ENCODE assay signal across 20 cellular contexts in genomic region chr5:140040358-140040757, GRCh38. TPM values are rescaled to one million over a fixed set of nuclear protein-coding genes. Genes with fewer than 3 reads are reported as not detected.
DNase-seq lines count a peak whose midpoint lies in the region; ATAC-seq and TF ChIP-seq lines count a peak whose summit lies in the region.
"Had no signal": no experiment of that assay in that cellular context is flagged by ENCODE, and none has a peak within 500 bp of the region (broad histone marks: within the 10 kb centered on the region; RNA-seq: fewer than 3 reads in every experiment).

No MANE protein-coding gene starts in this region.

- H3K4me2 ChIP-seq in GM23338 (no peak overlapping the region), neural cell (ENCODE audit: low read length) (peak overlapping the region; percentile 36), hepatocyte (no peak overlapping the region)

- no peaks in the 10 kb centered on the region for H3K36me3 ChIP-seq in GM23338 (ENCODE audit: insufficient read depth)
- no peaks in the 10 kb centered on the region for H3K36me3 ChIP-seq in body of pancreas (replicated peaks in 1 of 2; ENCODE audit: insufficient read depth in 1 of 2, low read depth in 2 of 2)
- no peaks in the 10 kb centered on the region for H3K36me3 ChIP-seq in neural cell (ENCODE audit: insufficient read depth, low read length)
- H3K36me3 ChIP-seq in mucosa of descending colon (ENCODE audit: low read depth) = no peaks in the 10 kb centered on the region
- H3K36me3 ChIP-seq in hepatocyte (replicated peaks; ENCODE audit: insufficient read depth, low read depth) = no peaks in the 10 kb centered on the region
- H3K36me3 ChIP-seq: prostate gland, WERI-Rb-1 had no signal

- intact Hi-C loops in body of pancreas (cut with DNase I) (no loop called here), mucosa of descending colon (cut with DNase I, micrococcal nuclease) (no loop called here)
- intact Hi-C loops in activated T-helper 2 cell treated with anti-CD3 and anti-CD28 coated beads, Interferon-gamma antibody, Interleukin-2, Interleukin-4, amounts not matched to agents 10 μg/mL and 5 μg/mL and 100 μg/mL, durations not matched to agents 14 hours and 24 hours and 36 hours (cut with micrococcal nuclease) = no loop called here

- no peak for TF ChIP-seq CTCF in GM23338 (conservative IDR thresholded peaks at IDR 0.05; ENCODE audit: low read depth in 2 of 2)
- no peak for TF ChIP-seq CTCF in body of pancreas (IDR thresholded peaks at IDR 0.05)
- no peak for TF ChIP-seq CTCF in neural cell (IDR thresholded peaks at IDR 0.05; ENCODE audit: poor library complexity, severe bottlenecking)
- TF ChIP-seq CTCF in mucosa of descending colon (IDR thresholded peaks at IDR 0.05) = no peak
- TF ChIP-seq CTCF in hepatocyte (IDR thresholded peaks at IDR 0.05; ENCODE audit: poor library complexity) = no peak

- H3K9me3 ChIP-seq in body of pancreas = no peaks in the 10 kb centered on the region
- H3K9me3 ChIP-seq in neural cell (ENCODE audit: low read length) = no peaks in the 10 kb centered on the region
- H3K9me3 ChIP-seq in mucosa of descending colon = no peaks in the 10 kb centered on the region
- no peaks in the 10 kb centered on the region for H3K9me3 ChIP-seq in hepatocyte (ENCODE audit: low read depth)
- H3K9me3 ChIP-seq: prostate gland had no signal

- no peak for ATAC-seq in GM23338
- no peak for ATAC-seq in body of pancreas
- ATAC-seq in mucosa of descending colon = no peak
- ATAC-seq: foreskin keratinocyte, natural killer cell, Right ventricle myocardium inferior had no signal

- no peak for TF ChIP-seq EP300 in neural cell (conservative IDR thresholded peaks at IDR 0.05; ENCODE audit: poor library complexity, severe bottlenecking)

- peaks cover 4% of the 10 kb centered on the region; the same call in 1 of the 2 replicates for H4K20me1 ChIP-seq in GM23338 (replicated peaks; ENCODE audit: insufficient read depth)
- H4K20me1 ChIP-seq in neural cell (ENCODE audit: insufficient read depth) = no peaks in the 10 kb centered on the region
- H4K20me1 ChIP-seq in hepatocyte (ENCODE audit: insufficient read depth, poor library complexity, severe bottlenecking) = no peaks in the 10 kb centered on the region

- WGBS in body of pancreas, 2 donors = 39 to 50% methylated on average over 1 of the region's 1 CpG
- WGBS in hepatocyte (ENCODE audit: low lambda C conversion rate, missing lambda C conversion rate) = 43% methylated on average over 1 of the region's 1 CpG

- H3K4me3 ChIP-seq in GM23338 = no peak overlapping the region
- no peak overlapping the region for H3K4me3 ChIP-seq in body of pancreas
- H3K4me3 ChIP-seq in neural cell (ENCODE audit: low read length) = peak overlapping the region; percentile 89
- no peak overlapping the region for H3K4me3 ChIP-seq in mucosa of descending colon
- no peak overlapping the region for H3K4me3 ChIP-seq in hepatocyte
- H3K4me3 ChIP-seq: prostate gland had no signal

- H3K4me3 Mint-ChIP-seq in GM23338 = no peak overlapping the region
- no peak overlapping the region for H3K4me3 Mint-ChIP-seq in activated T-helper 2 cell treated with anti-CD3 and anti-CD28 coated beads, Interferon-gamma antibody, Interleukin-2, Interleukin-4, amounts not matched to agents 10 μg/mL and 5 μg/mL and 100 μg/mL, durations not matched to agents 14 hours and 24 hours and 36 hours (ENCODE audit: low read depth)

- H3K79me2 ChIP-seq in GM23338 (replicated peaks; ENCODE audit: insufficient read depth) (no peaks in the 10 kb centered on the region), neural cell (replicated peaks; ENCODE audit: insufficient read depth, low read length) (no peaks in the 10 kb centered on the region), hepatocyte (no peaks in the 10 kb centered on the region)

- H3K9me2 ChIP-seq in GM23338 (ENCODE audit: insufficient read depth) = no peaks in the 10 kb centered on the region
- no peaks in the 10 kb centered on the region for H3K9me2 ChIP-seq in neural cell (ENCODE audit: insufficient read depth, low read length)
- H3K9me2 ChIP-seq in hepatocyte (replicated peaks; ENCODE audit: insufficient read depth) = no peaks in the 10 kb centered on the region

- H3F3A ChIP-seq in GM23338 (replicated peaks; ENCODE audit: low read depth) = peaks cover 3% of the 10 kb centered on the region; the same call in 1 of the 2 replicates
- H3F3A ChIP-seq in neural cell (ENCODE audit: insufficient read depth, low read length, poor library complexity, severe bottlenecking) = no peaks in the 10 kb centered on the region

- no peak for TF ChIP-seq RAD21 in neural cell (conservative IDR thresholded peaks at IDR 0.05)

- peaks cover 97% of the 10 kb centered on the region for H3K27me3 ChIP-seq in GM23338 (ENCODE audit: insufficient read depth)
- H3K27me3 ChIP-seq in body of pancreas = no peaks in the 10 kb centered on the region
- H3K27me3 ChIP-seq in neural cell (ENCODE audit: insufficient read depth, low read depth, low read length) = peaks cover 49% of the 10 kb centered on the region
- H3K27me3 ChIP-seq in hepatocyte = peaks cover 77% of the 10 kb centered on the region

- no peaks in the 10 kb centered on the region; the same call in 2 of the 3 replicates for H3K9me3 Mint-ChIP-seq in GM23338
- no peaks in the 10 kb centered on the region for H3K9me3 Mint-ChIP-seq in activated T-helper 2 cell treated with anti-CD3 and anti-CD28 coated beads, Interferon-gamma antibody, Interleukin-2, Interleukin-4, amounts not matched to agents 10 μg/mL and 5 μg/mL and 100 μg/mL, durations not matched to agents 14 hours and 24 hours and 36 hours
- H3K9me3 Mint-ChIP-seq: HFFc6, natural killer cell had no signal

- no peak overlapping the region for H3K9ac ChIP-seq in neural cell (ENCODE audit: low read length)

- peaks cover 22% of the 10 kb centered on the region for H3K4me1 Mint-ChIP-seq in GM23338
- peaks cover 7% of the 10 kb centered on the region for H3K4me1 Mint-ChIP-seq in activated T-helper 2 cell treated with anti-CD3 and anti-CD28 coated beads, Interferon-gamma antibody, Interleukin-2, Interleukin-4, amounts not matched to agents 10 μg/mL and 5 μg/mL and 100 μg/mL, durations not matched to agents 14 hours and 24 hours and 36 hours (ENCODE audit: low read depth)

- peak; percentile 29 for DNase-seq in Ammon's horn (ENCODE audit: low spot score)
- no peak for DNase-seq in GM23338 (ENCODE audit: low spot score)
- DNase-seq in body of pancreas = no peak
- no peak for DNase-seq in mucosa of descending colon
- DNase-seq in activated CD4-positive, alpha-beta T cell treated with anti-CD3 and anti-CD28 coated beads, Interleukin-2, amount 50 U/mL, for 48 hours = no peak
- DNase-seq in hepatocyte (ENCODE audit: low spot score) = no peak
- no peak for DNase-seq in activated T-helper 2 cell treated with anti-CD3 and anti-CD28 coated beads, Interferon-gamma antibody, Interleukin-2, Interleukin-4, amounts not matched to agents 10 μg/mL and 5 μg/mL and 100 μg/mL, durations not matched to agents 14 hours and 24 hours and 36 hours (ENCODE audit: low spot score)
- DNase-seq: activated CD4-positive, alpha-beta T cell treated with anti-CD3 and anti-CD28 coated beads, Interleukin-2, amount 50 U/mL, for 4 hours; activated naive CD4-positive, alpha-beta T cell treated with Interleukin-2 at 50 U/mL for 16 hours; foreskin keratinocyte; HFFc6; natural killer cell; NCI-H2081 treated with DMSO at 0.1 percent for 48 hours; stimulated activated CD4-positive, alpha-beta T cell treated with anti-CD3 and anti-CD28 coated beads, Interleukin-12 subunit alpha, Interleukin-12 subunit beta, amount 100 ng/mL, for 4 hours; stimulated activated CD8-positive, alpha-beta memory T cell treated with anti-CD3 and anti-CD28 coated beads, Interleukin-4, amount 100 ng/mL, for 48 hours; WERI-Rb-1 had no signal

- H3K27ac ChIP-seq in GM23338 (ENCODE audit: low read depth) (no peak overlapping the region), body of pancreas (peak overlapping the region; percentile 64 to 91 (median 74)), neural cell (ENCODE audit: low read length) (no peak overlapping the region), hepatocyte (no peak overlapping the region)
- H3K27ac ChIP-seq: C4-2B, foreskin keratinocyte, prostate gland, WERI-Rb-1 had no signal

- H3K4me1 ChIP-seq in GM23338 (ENCODE audit: insufficient read depth) (peaks cover 17% of the 10 kb centered on the region), body of pancreas (peaks cover 37% of the 10 kb centered on the region), mucosa of descending colon (ENCODE audit: low read depth) (peaks cover 12% of the 10 kb centered on the region), hepatocyte (ENCODE audit: insufficient read depth) (peaks cover 13% of the 10 kb centered on the region)
- H3K4me1 ChIP-seq: foreskin keratinocyte, prostate gland had no signal

- no peaks in the 10 kb centered on the region; the same call in 2 of the 3 replicates for H3K36me3 Mint-ChIP-seq in GM23338 (ENCODE audit: low read depth)
- H3K36me3 Mint-ChIP-seq in activated T-helper 2 cell treated with anti-CD3 and anti-CD28 coated beads, Interferon-gamma antibody, Interleukin-2, Interleukin-4, amounts not matched to agents 10 μg/mL and 5 μg/mL and 100 μg/mL, durations not matched to agents 14 hours and 24 hours and 36 hours (ENCODE audit: low read depth) = no peaks in the 10 kb centered on the region
- H3K36me3 Mint-ChIP-seq: natural killer cell had no signal

- H3K27me3 Mint-ChIP-seq in GM23338 (ENCODE audit: insufficient read depth, low read depth, poor library complexity) = peaks cover 65% of the 10 kb centered on the region
- H3K27me3 Mint-ChIP-seq in activated T-helper 2 cell treated with anti-CD3 and anti-CD28 coated beads, Interferon-gamma antibody, Interleukin-2, Interleukin-4, amounts not matched to agents 10 μg/mL and 5 μg/mL and 100 μg/mL, durations not matched to agents 14 hours and 24 hours and 36 hours (ENCODE audit: low read depth) = peaks cover 78% of the 10 kb centered on the region

- TF ChIP-seq POLR2A in body of pancreas (IDR thresholded peaks at IDR 0.05) = no peak

- H2AFZ ChIP-seq in GM23338 (no peak overlapping the region), neural cell (ENCODE audit: low read depth, low read length) (no peak overlapping the region), hepatocyte (no peak overlapping the region)

- H3K27ac Mint-ChIP-seq in GM23338 = no peak overlapping the region
- no peak overlapping the region for H3K27ac Mint-ChIP-seq in activated T-helper 2 cell treated with anti-CD3 and anti-CD28 coated beads, Interferon-gamma antibody, Interleukin-2, Interleukin-4, amounts not matched to agents 10 μg/mL and 5 μg/mL and 100 μg/mL, durations not matched to agents 14 hours and 24 hours and 36 hours
- H3K27ac Mint-ChIP-seq: HFFc6, natural killer cell had no signal

RNA-seq across cellular contexts. Expression of gene NRG2, which starts 2.7 kb away (rescaled TPM):
- 0.70 and 1.3 TPM in 2 replicates for total RNA-seq in GM23338 (2014; rRNA removed; shearing (Covaris generic))
- 0.28 and 0.37 TPM in 2 replicates for polyA plus RNA-seq in GM23338 (2016; fragmentation: Nextera tagmentation; extraction: Ambion mirVana)
- total RNA-seq in body of pancreas = 1 to 10 TPM; 5.6 to 6.5 TPM
- 5.4 and 5.6 TPM in 2 replicates for polyA plus RNA-seq in neural cell
- 8.5 and 10.7 TPM in 2 replicates for polyA minus RNA-seq in neural cell
- total RNA-seq in mucosa of descending colon = 1 to 10 TPM in 1 of 3 donors, under 1 TPM in 2; 0.52 to 7.3 (median 0.89) TPM
- total RNA-seq in hepatocyte = 0.20 and 1.4 TPM in 2 replicates
- 1.5 and 1.8 TPM in 2 replicates for polyA plus RNA-seq in hepatocyte
- total RNA-seq in activated T-helper 2 cell treated with anti-CD3 and anti-CD28 coated beads, Interferon-gamma antibody, Interleukin-2, Interleukin-4, amounts not matched to agents 10 μg/mL and 5 μg/mL and 100 μg/mL, durations not matched to agents 14 hours and 24 hours and 36 hours = 0.09 TPM in 1 of 2 replicates, not detected in the other

Comparison
In these comparisons a context has a peak if more than half of its experiments do, and no peak if none do; other contexts are left out.
1. H3K27ac ChIP-seq: peak in body of pancreas (4 of 4); none in GM23338 (single experiment), neural cell (single experiment) and hepatocyte (single experiment).